In the genomic region with DNA sequence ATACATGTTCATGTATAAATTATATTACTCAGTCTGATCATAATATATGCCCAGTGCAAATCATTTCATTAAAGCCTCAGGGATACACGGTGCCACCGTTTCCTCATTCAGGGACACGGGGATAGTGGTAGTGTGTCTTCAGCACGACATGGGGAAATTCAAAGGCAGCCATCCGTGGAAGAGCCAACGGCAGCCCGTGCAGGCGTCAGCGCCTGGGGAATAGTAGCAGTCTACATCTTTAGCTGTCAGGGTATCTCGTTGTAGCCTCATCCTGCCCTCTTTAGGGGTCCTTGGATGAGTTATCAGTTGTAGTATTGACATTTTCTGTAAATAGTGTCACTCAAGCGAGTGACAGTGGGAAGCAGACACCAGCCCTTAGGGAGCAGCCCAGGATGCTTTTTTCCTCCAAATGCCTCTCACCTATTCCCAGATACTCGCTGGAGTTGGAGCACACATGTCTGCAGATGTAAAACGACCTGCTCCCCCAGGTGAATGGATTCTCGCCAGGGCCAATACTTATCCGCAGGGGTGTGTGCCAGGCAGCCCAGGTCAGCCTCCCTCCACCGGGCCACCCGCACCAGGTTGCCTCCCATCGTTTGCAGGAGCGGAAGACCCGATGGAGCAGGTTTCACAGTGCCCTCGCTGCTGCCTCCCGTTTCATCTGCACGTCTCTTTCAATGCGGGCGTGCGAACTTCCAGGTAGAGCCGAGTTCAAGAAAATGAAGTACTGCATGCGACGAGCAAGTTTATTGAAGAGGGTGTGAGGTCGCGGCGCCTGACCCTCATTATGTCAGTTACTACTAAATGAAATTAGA, we compare ENCODE assay signal across 19 cellular contexts. TPM values are rescaled to one million over a fixed set of nuclear protein-coding genes. Genes with fewer than 3 reads are reported as not detected.
A peak's percentile ranks its signal among the peaks of the same experiment; 100 is the strongest.
DNase-seq lines count a peak whose midpoint lies in the region; FAIRE-seq and TF ChIP-seq lines count a peak whose summit lies in the region.
"Had no signal": no experiment of that assay in that cellular context is flagged by ENCODE, and none has a peak within 500 bp of the region (broad histone marks: within the 10 kb centered on the region; RNA-seq: fewer than 3 reads in every experiment).

No MANE protein-coding gene starts in this region.

- intact Hi-C loops in kidney (cut with DNase I) (no loop called here), spleen (cut with DNase I; ENCODE audit: low total_unique reads) (no loop called here), prostate gland (cut with DNase I) (no loop called here)

- H3K4me3 ChIP-seq in kidney (ENCODE audit: low read length in 2 of 2) (peak overlapping the region; percentile 7 to 32), spleen (no peak overlapping the region), prostate gland (no peak overlapping the region)
- no peak overlapping the region for H3K4me3 ChIP-seq in CD8-positive, alpha-beta memory T cell (ENCODE audit: low read length)

- no peaks in the 10 kb centered on the region for H3K36me3 ChIP-seq in kidney (ENCODE audit: control insufficient read depth in 1 of 2, insufficient read depth in 2 of 2, low read length in 2 of 2)
- no peaks in the 10 kb centered on the region for H3K36me3 ChIP-seq in spleen
- H3K36me3 ChIP-seq in CD8-positive, alpha-beta memory T cell (ENCODE audit: insufficient read depth, low read length), result no peaks in the 10 kb centered on the region
- no peaks in the 10 kb centered on the region for H3K36me3 ChIP-seq in prostate gland

- H3K27ac ChIP-seq in kidney (ENCODE audit: low read depth in 2 of 2, low read length in 2 of 2) (no peak overlapping the region), spleen (no peak overlapping the region), prostate gland (no peak overlapping the region)
- no peak overlapping the region for H3K27ac ChIP-seq in CD8-positive, alpha-beta memory T cell (ENCODE audit: low read depth, low read length)
- H3K27ac ChIP-seq: 22Rv1 had no signal

- POLR2A ChIA-PET in CD8-positive, alpha-beta memory T cell (lab: Charles Lee), result no interaction called here

- no peak overlapping the region for H3K4me3 Mint-ChIP-seq in CD8-positive, alpha-beta memory T cell
- H3K4me3 Mint-ChIP-seq: activated naive CD8-positive, alpha-beta T cell treated with anti-CD3 and anti-CD28 coated beads for 36 hours; effector memory CD8-positive, alpha-beta T cell had no signal

- H3K9me3 ChIP-seq in kidney (ENCODE audit: control insufficient read depth in 1 of 2, low read length in 2 of 2) (no peaks in the 10 kb centered on the region), spleen (peaks cover 0 to 2% (median 0%) of the 10 kb centered on the region in 8 donors), prostate gland (no peaks in the 10 kb centered on the region)
- no peaks in the 10 kb centered on the region for H3K9me3 ChIP-seq in CD8-positive, alpha-beta memory T cell (ENCODE audit: low read length)

- H3K36me3 Mint-ChIP-seq in CD8-positive, alpha-beta memory T cell, result no peaks in the 10 kb centered on the region
- H3K36me3 Mint-ChIP-seq: activated naive CD8-positive, alpha-beta T cell treated with anti-CD3 and anti-CD28 coated beads for 36 hours had no signal

- H3K4me1 Mint-ChIP-seq in CD8-positive, alpha-beta memory T cell, result no peaks in the 10 kb centered on the region
- H3K4me1 Mint-ChIP-seq: activated naive CD8-positive, alpha-beta T cell treated with anti-CD3 and anti-CD28 coated beads for 36 hours had no signal

- TF ChIP-seq CTCF in kidney (IDR thresholded peaks at IDR 0.05; ENCODE audit: borderline replicate concordance, extremely low read depth, insufficient read depth) (no peak), spleen (IDR thresholded peaks at IDR 0.05 in 8 of 11, conservative IDR thresholded peaks at IDR 0.05 in 3 of 11) (no peak), prostate gland (IDR thresholded peaks at IDR 0.05) (no peak)

- TF ChIP-seq POLR2A in spleen (IDR thresholded peaks at IDR 0.05) (no peak), prostate gland (IDR thresholded peaks at IDR 0.05) (no peak)

- WGBS in spleen, 5 donors, result 89 to 93% (median 90%) methylated on average over 30 to 32 of the region's 32 CpGs
- WGBS in prostate gland, result 53% methylated on average over 32 of the region's 32 CpGs

- no peaks in the 10 kb centered on the region for H3K9me3 Mint-ChIP-seq in CD8-positive, alpha-beta memory T cell
- H3K9me3 Mint-ChIP-seq: activated naive CD8-positive, alpha-beta T cell treated with anti-CD3 and anti-CD28 coated beads for 36 hours; effector memory CD8-positive, alpha-beta T cell had no signal

- H3K9ac ChIP-seq in kidney (ENCODE audit: low read length in 2 of 2), result no peak overlapping the region

- peak; percentile 39 for DNase-seq in DMS153 treated with DMSO at 0.1 percent for 48 hours (lab: John Stamatoyannopoulos, UW; ENCODE audit: unreplicated experiment)
- DNase-seq in DMS153 (lab: John Stamatoyannopoulos, UW), result no peak
- peak; percentile 67 for DNase-seq in NCI-H345 (lab: John Stamatoyannopoulos, UW)
- peak; percentile 48 for DNase-seq in kidney
- peak; percentile 59 for DNase-seq in spleen
- DNase-seq in effector CD8-positive, alpha-beta T cell (lab: John Stamatoyannopoulos, UW), result no peak
- DNase-seq in CD8-positive, alpha-beta memory T cell, result no peak
- DNase-seq in prostate gland (ENCODE audit: low spot score), result no peak
- DNase-seq: activated CD4-positive, alpha-beta T cell treated with anti-CD3 and anti-CD28 coated beads for 4 hours; activated naive CD8-positive, alpha-beta T cell treated with anti-CD3 and anti-CD28 coated beads for 36 hours; AML-193; effector memory CD8-positive, alpha-beta T cell; left ventricle myocardium superior; MM.1S; NCI-H774; PC-3; SHP77 treated with DMSO at 0.1 percent for 48 hours had no signal

- H3K27me3 ChIP-seq in spleen (replicated peaks in 1 of 7) (no peaks in the 10 kb centered on the region), prostate gland (replicated peaks; ENCODE audit: insufficient read depth) (no peaks in the 10 kb centered on the region)
- H3K27me3 ChIP-seq in CD8-positive, alpha-beta memory T cell (ENCODE audit: insufficient read depth, low read length, poor library complexity, severe bottlenecking), result no peaks in the 10 kb centered on the region

- peaks cover 10 to 20% of the 10 kb centered on the region in 2 donors for H3K4me1 ChIP-seq in kidney (ENCODE audit: control insufficient read depth in 1 of 2, insufficient read depth in 1 of 2, low read depth in 1 of 2, low read length in 2 of 2)
- H3K4me1 ChIP-seq in spleen, result peaks cover 0 to 6% (median 0%) of the 10 kb centered on the region in 6 donors
- no peaks in the 10 kb centered on the region for H3K4me1 ChIP-seq in CD8-positive, alpha-beta memory T cell (ENCODE audit: insufficient read depth, low read length)
- H3K4me1 ChIP-seq in prostate gland (replicated peaks), result no peaks in the 10 kb centered on the region

- H3K27ac Mint-ChIP-seq in CD8-positive, alpha-beta memory T cell, result no peak overlapping the region
- H3K27ac Mint-ChIP-seq: activated naive CD8-positive, alpha-beta T cell treated with anti-CD3 and anti-CD28 coated beads for 36 hours; effector memory CD8-positive, alpha-beta T cell had no signal

- CTCF ChIA-PET in CD8-positive, alpha-beta memory T cell (lab: Charles Lee), result no interaction called here

- FAIRE-seq in kidney (lab: Jason Lieb, UNC), result no peak
- FAIRE-seq: TTC549 had no signal

- peaks cover 6 to 7% of the 10 kb centered on the region in 2 donors for H3K27me3 Mint-ChIP-seq in CD8-positive, alpha-beta memory T cell

RNA-seq across cellular contexts. Expression of a gene that starts 41.0 kb away (rescaled TPM):
- total RNA-seq in kidney (44.5 TPM), spleen (10 to 100 TPM in 5 of 7 donors, 1 to 10 TPM in 2; 8.4 to 26.6 (median 16.7) TPM), prostate gland (10 to 100 TPM; 16.1 to 40.1 TPM)
- polyA plus RNA-seq in kidney (ENCODE audit: insufficient read depth, low read depth, low replicate concordance) (8.1 TPM), spleen (1 to 10 TPM; 1.1 to 2.8 (median 1.3) TPM)
- 1 to 10 TPM; 2.7 to 3.3 TPM for total RNA-seq in CD8-positive, alpha-beta memory T cell
- polyA plus RNA-seq in CD8-positive, alpha-beta memory T cell, result 1.2 TPM

Comparison
In these comparisons a context has a peak if more than half of its experiments do, and no peak if none do; other contexts are left out.
1. DNase-seq: peak in DMS153 treated with DMSO at 0.1 percent for 48 hours (single experiment), NCI-H345 (single experiment), kidney (single experiment) and spleen (single experiment); none in DMS153 (single experiment), effector CD8-positive, alpha-beta T cell (single experiment), CD8-positive, alpha-beta memory T cell (0 of 5) and prostate gland (single experiment).
2. H3K4me3 ChIP-seq: peak in kidney (2 of 2); none in spleen (0 of 8), CD8-positive, alpha-beta memory T cell (single experiment) and prostate gland (0 of 2).